8 cellular contexts compared by ENCODE assay signal in genomic region chr6:111871207-111871606, GRCh38. TPM values are rescaled to one million over a fixed set of nuclear protein-coding genes. Genes with fewer than 3 reads are reported as not detected.
DNase-seq lines count a peak whose midpoint lies in the region; ATAC-seq, FAIRE-seq and TF ChIP-seq lines count a peak whose summit lies in the region.

No MANE protein-coding gene starts in this region.

- peaks cover 0 to 51% (median 6%) of the 10 kb centered on the region in 3 donors for H3K36me3 Mint-ChIP-seq in CD8-positive, alpha-beta memory T cell
- peaks cover 50% of the 10 kb centered on the region for H3K36me3 Mint-ChIP-seq in activated naive CD8-positive, alpha-beta T cell treated with anti-CD3 and anti-CD28 coated beads for 36 hours

- H3K9me3 Mint-ChIP-seq in CD8-positive, alpha-beta memory T cell, result no peaks in the 10 kb centered on the region
- no peaks in the 10 kb centered on the region for H3K9me3 Mint-ChIP-seq in activated naive CD8-positive, alpha-beta T cell treated with anti-CD3 and anti-CD28 coated beads for 36 hours

- no peak for ATAC-seq in right lobe of liver
- no peak for ATAC-seq in pancreas

- no peaks in the 10 kb centered on the region for H3K36me3 ChIP-seq in CD8-positive, alpha-beta memory T cell (ENCODE audit: insufficient read depth, low read length)
- no peaks in the 10 kb centered on the region for H3K36me3 ChIP-seq in right lobe of liver
- no peaks in the 10 kb centered on the region for H3K36me3 ChIP-seq in tibial artery
- H3K36me3 ChIP-seq in pancreas, result no peaks in the 10 kb centered on the region

- H3K27me3 Mint-ChIP-seq in CD8-positive, alpha-beta memory T cell, result no peaks in the 10 kb centered on the region
- H3K27me3 Mint-ChIP-seq in activated naive CD8-positive, alpha-beta T cell treated with anti-CD3 and anti-CD28 coated beads for 36 hours, result no peaks in the 10 kb centered on the region

- no peak for FAIRE-seq in pancreas (lab: Jason Lieb, UNC)

- peak overlapping the region; percentile 85 for H3K27ac ChIP-seq in CD8-positive, alpha-beta memory T cell (ENCODE audit: low read depth, low read length)
- H3K27ac ChIP-seq in right lobe of liver (peak overlapping the region in 1 of 3 donors; percentile 52), tibial artery (peak overlapping the region in 1 of 2 donors; percentile 69), pancreas (peak overlapping the region in 2 of 4 donors; percentile 17 to 52)

- CTCF ChIA-PET in CD8-positive, alpha-beta memory T cell (lab: Charles Lee), result interaction anchor here (1.2 to 1.4 kb wide), 2 partner anchors 74 to 172 kb away, joined by 4 to 5 read pairs; no protein-coding TSS in a partner anchor

- peak overlapping the region; percentile 94 to 99 (median 98) for H3K4me3 Mint-ChIP-seq in CD8-positive, alpha-beta memory T cell
- H3K4me3 Mint-ChIP-seq in activated naive CD8-positive, alpha-beta T cell treated with anti-CD3 and anti-CD28 coated beads for 36 hours, result peak overlapping the region; percentile 95

- peak overlapping the region; percentile 89 to 99 (median 97) for H3K27ac Mint-ChIP-seq in CD8-positive, alpha-beta memory T cell
- H3K27ac Mint-ChIP-seq in activated naive CD8-positive, alpha-beta T cell treated with anti-CD3 and anti-CD28 coated beads for 36 hours, result peak overlapping the region; percentile 93

- POLR2A ChIA-PET in CD8-positive, alpha-beta memory T cell (lab: Charles Lee), result interaction anchor here (1.0 kb wide), 1 partner anchor 24 kb away, joined by 3 read pairs; no protein-coding TSS in a partner anchor

- no peaks in the 10 kb centered on the region for H3K27me3 ChIP-seq in CD8-positive, alpha-beta memory T cell (ENCODE audit: insufficient read depth, low read length, poor library complexity, severe bottlenecking)
- peaks cover 0 to 11% of the 10 kb centered on the region in 2 donors for H3K27me3 ChIP-seq in right lobe of liver
- no peaks in the 10 kb centered on the region for H3K27me3 ChIP-seq in tibial artery
- H3K27me3 ChIP-seq in pancreas, result peaks cover 0 to 4% (median 0%) of the 10 kb centered on the region in 4 donors

- DNase-seq in CD8-positive, alpha-beta memory T cell, result peak in 4 of 5 donors; percentile 25 to 65 (median 56)
- DNase-seq in Kasumi-1 (lab: John Stamatoyannopoulos, UW) (peak; percentile 64 to 65), right lobe of liver (no peak), tibial artery (no peak), islet precursor cell (no peak), pancreas (no peak), NCI-H1930 (lab: John Stamatoyannopoulos, UW) (no peak)
- DNase-seq in activated naive CD8-positive, alpha-beta T cell treated with anti-CD3 and anti-CD28 coated beads for 36 hours, result peak; percentile 58

- H3K4me3 ChIP-seq in CD8-positive, alpha-beta memory T cell (ENCODE audit: low read length), result peak overlapping the region; percentile 84
- H3K4me3 ChIP-seq in right lobe of liver (peak overlapping the region in 2 of 3 donors; percentile 52 to 62), tibial artery (peak overlapping the region; percentile 67 to 80), pancreas (peak overlapping the region in 2 of 4 donors; percentile 46 to 60)

- intact Hi-C loops in right lobe of liver (cut with DNase I) (no loop called here), tibial artery (cut with DNase I; ENCODE audit: low total_unique reads) (loop anchor here (5.0 to 10.0 kb wide), 3 partner anchors 124 to 171 kb away; no protein-coding TSS in a partner anchor), pancreas (cut with DNase I) (no loop called here)

- H3K4me1 ChIP-seq in CD8-positive, alpha-beta memory T cell (ENCODE audit: insufficient read depth, low read length), result peaks cover 57% of the 10 kb centered on the region
- peaks cover 0 to 8% (median 0%) of the 10 kb centered on the region in 4 donors for H3K4me1 ChIP-seq in right lobe of liver
- peaks cover 0 to 20% (median 12%) of the 10 kb centered on the region in 4 donors for H3K4me1 ChIP-seq in tibial artery
- peaks cover 0 to 6% (median 0%) of the 10 kb centered on the region in 3 donors for H3K4me1 ChIP-seq in pancreas

- TF ChIP-seq CTCF in right lobe of liver (IDR thresholded peaks at IDR 0.05), result no peak
- TF ChIP-seq CTCF in tibial artery (IDR thresholded peaks at IDR 0.05), result no peak
- no peak for TF ChIP-seq CTCF in pancreas (IDR thresholded peaks at IDR 0.05)

- 36% methylated on average over 3 of the region's 3 CpGs for WGBS in right lobe of liver (ENCODE audit: insufficient coverage, low coverage, low lambda C conversion rate, missing lambda C conversion rate)
- 42 to 54% methylated on average over 3 of the region's 3 CpGs for WGBS in pancreas, 2 donors

- H3K9me3 ChIP-seq in CD8-positive, alpha-beta memory T cell (ENCODE audit: low read length), result no peaks in the 10 kb centered on the region
- H3K9me3 ChIP-seq in right lobe of liver (no peaks in the 10 kb centered on the region), tibial artery (no peaks in the 10 kb centered on the region), pancreas (peaks cover 0 to 4% (median 0%) of the 10 kb centered on the region in 4 donors)

- no peak for TF ChIP-seq POLR2A in right lobe of liver (IDR thresholded peaks at IDR 0.05)

- peaks cover 59 to 66% (median 65%) of the 10 kb centered on the region in 3 donors for H3K4me1 Mint-ChIP-seq in CD8-positive, alpha-beta memory T cell
- peaks cover 49% of the 10 kb centered on the region for H3K4me1 Mint-ChIP-seq in activated naive CD8-positive, alpha-beta T cell treated with anti-CD3 and anti-CD28 coated beads for 36 hours

RNA-seq across cellular contexts. Expression of gene FYN, which starts 2.0 kb away (rescaled TPM):
- total RNA-seq in CD8-positive, alpha-beta memory T cell, result 100 to 1,000 TPM; 481 to 491 TPM
- polyA plus RNA-seq in CD8-positive, alpha-beta memory T cell, result 611 TPM
- total RNA-seq in activated naive CD8-positive, alpha-beta T cell treated with anti-CD3 and anti-CD28 coated beads for 36 hours, result 100 to 1,000 TPM; 390 to 395 TPM
- total RNA-seq in right lobe of liver (10 to 100 TPM; 16.8 to 33.7 (median 23.5) TPM), pancreas (10 to 100 TPM in 3 of 6 donors, 1 to 10 TPM in 3; 6.4 to 21.7 (median 11.9) TPM)
- polyA plus RNA-seq in pancreas, result 10 to 100 TPM in 1 of 2 donors, 1 to 10 TPM in 1; 8.7 to 16.5 TPM

Comparison
In these comparisons a context has a peak if more than half of its experiments do, and no peak if none do; other contexts are left out.
1. DNase-seq: peak in CD8-positive, alpha-beta memory T cell (4 of 5), Kasumi-1 (2 of 2) and activated naive CD8-positive, alpha-beta T cell treated with anti-CD3 and anti-CD28 coated beads for 36 hours (single experiment); none in right lobe of liver (0 of 3), tibial artery (0 of 2), islet precursor cell (single experiment), pancreas (0 of 6) and NCI-H1930 (0 of 2).
2. RNA of gene FYN, which starts 2.0 kb away (total RNA-seq): 481 to 491 TPM in CD8-positive, alpha-beta memory T cell and 390 to 395 TPM in activated naive CD8-positive, alpha-beta T cell treated with anti-CD3 and anti-CD28 coated beads for 36 hours; 16.8 to 33.7 TPM in right lobe of liver and 6.4 to 21.7 TPM in pancreas; every median in the first group is over 10 times any median in the second.